10 cellular contexts compared by ENCODE assay signal in the genomic region with DNA sequence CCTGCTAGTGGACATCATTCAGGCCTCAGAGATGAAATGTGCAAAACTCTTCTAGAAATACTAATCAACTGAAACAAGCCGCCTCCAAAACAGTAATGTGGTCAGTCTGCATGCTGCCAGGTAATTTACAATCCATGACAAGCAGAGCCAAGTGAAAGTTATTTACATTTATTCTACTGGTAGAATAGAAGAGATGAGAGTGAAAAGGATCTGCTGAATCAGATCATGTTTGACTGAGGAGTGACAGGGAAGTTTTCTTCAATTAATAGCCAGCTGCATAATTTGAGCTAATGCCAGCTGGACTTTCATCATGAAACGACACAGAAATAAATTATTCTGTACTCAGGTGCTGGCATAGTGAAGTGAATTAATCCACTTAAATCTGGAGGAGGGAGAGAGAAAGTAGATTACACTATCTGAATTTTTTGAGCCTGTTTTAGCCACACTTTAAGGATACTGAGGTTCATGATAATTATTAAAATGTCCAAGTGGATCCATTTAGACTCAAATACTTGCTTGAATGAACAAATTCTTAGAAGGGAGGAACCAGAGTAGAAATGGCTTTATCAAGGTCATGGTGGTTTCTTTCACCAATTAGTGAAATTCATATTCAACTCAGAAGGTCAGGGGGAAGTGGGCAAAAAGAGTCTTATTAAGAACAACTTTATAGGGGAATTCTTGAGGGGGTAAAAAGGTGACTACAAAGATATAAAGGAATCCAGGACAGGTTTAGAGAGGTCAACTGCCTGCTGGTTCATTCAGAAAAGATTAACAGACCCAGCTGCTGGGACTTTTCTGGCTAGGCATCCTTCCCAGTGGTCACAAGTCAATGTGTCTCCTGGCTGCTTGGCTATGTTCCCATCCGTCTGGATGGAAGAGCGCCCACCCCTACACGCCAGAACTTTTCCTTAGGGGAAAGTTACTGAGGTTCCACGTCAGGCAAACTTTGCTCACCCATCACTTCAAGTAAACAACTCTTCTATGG.
A peak's percentile ranks its signal among the peaks of the same experiment; 100 is the strongest.
DNase-seq lines count a peak whose midpoint lies in the region; ATAC-seq and TF ChIP-seq lines count a peak whose summit lies in the region.
"Had no signal": no experiment of that assay in that cellular context is flagged by ENCODE, and none has a peak within 500 bp of the region (broad histone marks: within the 10 kb centered on the region; RNA-seq: fewer than 3 reads in every experiment).

No MANE protein-coding gene starts in this region.

- H3K27ac Mint-ChIP-seq in WTC11, result 0 out of 2 replicates have a peak overlapping the region, but pooled peaks have one; percentile 13

- no peak for TF ChIP-seq RAD21 in Ishikawa (IDR thresholded peaks at IDR 0.05; ENCODE audit: low read depth)

- intact Hi-C loops in right cardiac atrium (cut with DNase I), result no loop called here

- no peak overlapping the region for H3K4me3 ChIP-seq in right cardiac atrium (ENCODE audit: low read length)
- H3K4me3 ChIP-seq: esophagus muscularis mucosa had no signal

- H3K4me1 ChIP-seq in right cardiac atrium (ENCODE audit: control insufficient read depth, insufficient read depth, low read length), result peaks cover 9% of the 10 kb centered on the region

- H3K9me3 ChIP-seq in right cardiac atrium (ENCODE audit: control insufficient read depth, low read length), result no peaks in the 10 kb centered on the region
- H3K9me3 ChIP-seq: esophagus muscularis mucosa had no signal

- POLR2A ChIA-PET in WTC11 (lab: Charles Lee), result no interaction called here

- no peaks in the 10 kb centered on the region for H3K36me3 Mint-ChIP-seq in WTC11

- TF ChIP-seq CTCF in WTC11 (IDR thresholded peaks at IDR 0.05), result no peak

- CTCF ChIA-PET in WTC11 (lab: Charles Lee), result no interaction called here

- no peak for TF ChIP-seq EP300 in Ishikawa (IDR thresholded peaks at IDR 0.05; ENCODE audit: borderline replicate concordance)

- peaks cover 22% of the 10 kb centered on the region for H3K4me1 Mint-ChIP-seq in WTC11

- no peak overlapping the region for H3K4me3 Mint-ChIP-seq in WTC11

- ATAC-seq in WTC11 (0 out of 2 replicates have a peak, but pooled peaks have one; percentile 20), right cardiac atrium (peak; percentile 82 to 85), HG03565 (IDR thresholded peaks at IDR 0.05; ENCODE audit: unreplicated experiment) (no peak), HG02938 (IDR thresholded peaks at IDR 0.05; ENCODE audit: unreplicated experiment) (no peak)

- 26% methylated on average over 6 of the region's 6 CpGs for WGBS in right cardiac atrium

- DNase-seq in WTC11 (ENCODE audit: low spot score) (no peak), right cardiac atrium (peak; percentile 52 to 80 (median 78)), smooth muscle cell of the brain vasculature (ENCODE audit: low read depth, low spot score) (peak; percentile 37), HCEC 1CT (no peak), NCI-H526 (lab: John Stamatoyannopoulos, UW) (no peak)
- DNase-seq: NCI-H2171 treated with DMSO at 0.1 percent for 48 hours had no signal

- no peak overlapping the region for H3K27ac ChIP-seq in right cardiac atrium (ENCODE audit: low read length)

- no peaks in the 10 kb centered on the region for H3K27me3 ChIP-seq in right cardiac atrium (ENCODE audit: control insufficient read depth, insufficient read depth)
- H3K27me3 ChIP-seq: esophagus muscularis mucosa had no signal

- H3K27me3 Mint-ChIP-seq in WTC11 (ENCODE audit: low read depth), result no peaks in the 10 kb centered on the region

- no peaks in the 10 kb centered on the region for H3K9me3 Mint-ChIP-seq in WTC11

TF ChIP-seq in Ishikawa, 13 proteins besides CTCF, POLR2A, EP300 and RAD21:
- TF ChIP-seq TEAD4 (IDR thresholded peaks at IDR 0.05), result no peak
- no peak for TF ChIP-seq TCF12 (IDR thresholded peaks at IDR 0.05; ENCODE audit: low read depth)
- TF ChIP-seq, protein P1, sequence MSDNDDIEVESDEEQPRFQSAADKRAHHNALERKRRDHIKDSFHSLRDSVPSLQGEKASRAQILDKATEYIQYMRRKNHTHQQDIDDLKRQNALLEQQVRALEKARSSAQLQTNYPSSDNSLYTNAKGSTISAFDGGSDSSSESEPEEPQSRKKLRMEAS (IDR thresholded peaks at IDR 0.05), result 0 out of 2 replicates have a peak, but pooled peaks have one; percentile 5

TF ChIP-seq in WTC11, 78 proteins besides CTCF, POLR2A, EP300 and RAD21 (continues in another document):
- TF ChIP-seq ZNF232 (CRISPR knock-in tag; IDR thresholded peaks at IDR 0.05) (no peak), ZNF423 (CRISPR knock-in tag; IDR thresholded peaks at IDR 0.05) (no peak), NR1H2 (CRISPR knock-in tag; IDR thresholded peaks at IDR 0.05) (no peak), RELA (CRISPR knock-in tag; IDR thresholded peaks at IDR 0.05; ENCODE audit: borderline replicate concordance) (no peak), NFATC4 (CRISPR knock-in tag; IDR thresholded peaks at IDR 0.05) (no peak), STAT6 (CRISPR knock-in tag; conservative IDR thresholded peaks at IDR 0.05; ENCODE audit: low read depth) (no peak), FOXP1 (CRISPR knock-in tag; IDR thresholded peaks at IDR 0.05; ENCODE audit: borderline replicate concordance) (no peak), MYBL2 (CRISPR knock-in tag; IDR thresholded peaks at IDR 0.05) (no peak), TEAD4 (CRISPR knock-in tag; IDR thresholded peaks at IDR 0.05) (no peak), ZNF138 (CRISPR knock-in tag; conservative IDR thresholded peaks at IDR 0.05) (no peak), ZNF671 (CRISPR knock-in tag; IDR thresholded peaks at IDR 0.05) (no peak), ZNF263 (CRISPR knock-in tag; IDR thresholded peaks at IDR 0.05; ENCODE audit: low read depth) (no peak), NR2C2 (CRISPR knock-in tag; IDR thresholded peaks at IDR 0.05) (no peak), EMX1 (CRISPR knock-in tag; IDR thresholded peaks at IDR 0.05) (no peak)
- TF ChIP-seq, protein P2, sequence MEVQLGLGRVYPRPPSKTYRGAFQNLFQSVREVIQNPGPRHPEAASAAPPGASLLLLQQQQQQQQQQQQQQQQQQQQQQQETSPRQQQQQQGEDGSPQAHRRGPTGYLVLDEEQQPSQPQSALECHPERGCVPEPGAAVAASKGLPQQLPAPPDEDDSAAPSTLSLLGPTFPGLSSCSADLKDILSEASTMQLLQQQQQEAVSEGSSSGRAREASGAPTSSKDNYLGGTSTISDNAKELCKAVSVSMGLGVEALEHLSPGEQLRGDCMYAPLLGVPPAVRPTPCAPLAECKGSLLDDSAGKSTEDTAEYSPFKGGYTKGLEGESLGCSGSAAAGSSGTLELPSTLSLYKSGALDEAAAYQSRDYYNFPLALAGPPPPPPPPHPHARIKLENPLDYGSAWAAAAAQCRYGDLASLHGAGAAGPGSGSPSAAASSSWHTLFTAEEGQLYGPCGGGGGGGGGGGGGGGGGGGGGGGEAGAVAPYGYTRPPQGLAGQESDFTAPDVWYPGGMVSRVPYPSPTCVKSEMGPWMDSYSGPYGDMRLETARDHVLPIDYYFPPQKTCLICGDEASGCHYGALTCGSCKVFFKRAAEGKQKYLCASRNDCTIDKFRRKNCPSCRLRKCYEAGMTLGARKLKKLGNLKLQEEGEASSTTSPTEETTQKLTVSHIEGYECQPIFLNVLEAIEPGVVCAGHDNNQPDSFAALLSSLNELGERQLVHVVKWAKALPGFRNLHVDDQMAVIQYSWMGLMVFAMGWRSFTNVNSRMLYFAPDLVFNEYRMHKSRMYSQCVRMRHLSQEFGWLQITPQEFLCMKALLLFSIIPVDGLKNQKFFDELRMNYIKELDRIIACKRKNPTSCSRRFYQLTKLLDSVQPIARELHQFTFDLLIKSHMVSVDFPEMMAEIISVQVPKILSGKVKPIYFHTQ (CRISPR knock-in tag; IDR thresholded peaks at IDR 0.05), result no peak
- TF ChIP-seq, protein P3, sequence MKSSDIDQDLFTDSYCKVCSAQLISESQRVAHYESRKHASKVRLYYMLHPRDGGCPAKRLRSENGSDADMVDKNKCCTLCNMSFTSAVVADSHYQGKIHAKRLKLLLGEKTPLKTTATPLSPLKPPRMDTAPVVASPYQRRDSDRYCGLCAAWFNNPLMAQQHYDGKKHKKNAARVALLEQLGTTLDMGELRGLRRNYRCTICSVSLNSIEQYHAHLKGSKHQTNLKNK (CRISPR knock-in tag; IDR thresholded peaks at IDR 0.05), result no peak

Comparison
In these comparisons a context has a peak if more than half of its experiments do, and no peak if none do; other contexts are left out.
1. ATAC-seq: peak in WTC11 (single experiment) and right cardiac atrium (2 of 2); none in HG03565 (single experiment) and HG02938 (single experiment).
2. DNase-seq: peak in right cardiac atrium (3 of 3) and smooth muscle cell of the brain vasculature (single experiment); none in WTC11 (single experiment), HCEC 1CT (single experiment) and NCI-H526 (0 of 2).